ENCODE assay signal across 8 cellular contexts in the genomic region with DNA sequence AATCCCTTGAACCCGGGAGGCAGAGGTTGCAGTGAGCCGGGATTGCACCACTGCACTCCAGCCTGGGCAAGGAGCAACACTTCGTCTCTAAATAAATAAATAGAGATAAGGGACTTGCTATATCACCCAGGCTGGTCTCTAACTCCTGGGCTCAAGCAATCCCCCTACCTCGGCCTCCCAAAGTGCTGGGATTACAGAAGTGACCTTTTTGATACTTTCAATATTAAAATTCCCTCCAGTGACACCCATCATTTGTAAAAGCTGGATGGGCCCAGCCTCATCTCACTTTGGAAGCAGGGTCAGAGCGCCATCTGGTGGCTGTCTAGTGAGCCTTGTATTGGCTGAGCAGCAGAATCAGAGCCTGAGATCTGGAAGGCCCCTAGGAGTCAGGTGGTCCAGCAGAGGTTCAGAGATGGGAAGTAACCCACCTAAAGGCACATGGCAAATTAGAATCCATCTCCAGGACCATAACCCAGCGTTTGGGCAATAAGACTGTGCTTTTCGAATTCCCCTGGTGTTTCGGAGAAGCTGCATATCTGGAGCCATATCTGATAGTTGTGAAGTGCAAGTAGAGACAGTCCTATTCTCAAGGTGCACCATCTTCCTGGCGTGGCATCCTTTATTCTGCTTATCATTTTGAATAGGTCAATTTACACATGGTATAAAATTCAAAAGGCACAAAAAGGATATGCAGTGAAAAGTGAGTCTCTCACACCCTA. TPM values are rescaled to one million over a fixed set of nuclear protein-coding genes. Genes with fewer than 3 reads are reported as not detected.
A peak's percentile ranks its signal among the peaks of the same experiment; 100 is the strongest.
DNase-seq lines count a peak whose midpoint lies in the region; ATAC-seq and TF ChIP-seq lines count a peak whose summit lies in the region.

No MANE protein-coding gene starts in this region.

- peak; percentile 81 for ATAC-seq in activated naive CD8-positive, alpha-beta T cell treated with anti-CD3 and anti-CD28 coated beads, Interleukin-2, amount 50 U/mL, for 24 hours
- peak; percentile 78 to 93 (median 92) for ATAC-seq in heart right ventricle
- no peak for ATAC-seq in HG02623 (IDR thresholded peaks at IDR 0.05; ENCODE audit: unreplicated experiment)

- WGBS in heart right ventricle, 2 donors = 26 to 30% methylated on average over 9 of the region's 9 CpGs

- H3K27ac ChIP-seq in heart right ventricle = no peak overlapping the region

- H3K9me3 ChIP-seq in heart right ventricle = no peaks in the 10 kb centered on the region

- H3K27me3 ChIP-seq in heart right ventricle = no peaks in the 10 kb centered on the region

- DNase-seq in SHP77 (lab: John Stamatoyannopoulos, UW) (peak; percentile 61 to 74), SHP77 treated with DMSO at 0.1 percent for 48 hours (lab: John Stamatoyannopoulos, UW) (no peak), NCI-H1105 treated with DMSO at 0.1 percent for 48 hours (lab: John Stamatoyannopoulos, UW) (peak; percentile 61), SW 1271 (lab: John Stamatoyannopoulos, UW) (peak; percentile 52 to 78), heart right ventricle (peak; percentile 82 to 85), putamen (ENCODE audit: low spot score) (peak; percentile 64)
- DNase-seq in activated naive CD8-positive, alpha-beta T cell treated with anti-CD3 and anti-CD28 coated beads, Interleukin-2, amount 50 U/mL, for 24 hours = peak; percentile 88

- intact Hi-C loops in heart right ventricle (cut with DNase I) = loop anchor here (1.0 to 2.0 kb wide), 2 partner anchors 140 to 141 kb away; no protein-coding TSS in a partner anchor

- H3K4me3 Mint-ChIP-seq in activated naive CD8-positive, alpha-beta T cell treated with anti-CD3 and anti-CD28 coated beads, Interleukin-2, amount 50 U/mL, for 24 hours = no peak overlapping the region

- no peak overlapping the region for H3K27ac Mint-ChIP-seq in activated naive CD8-positive, alpha-beta T cell treated with anti-CD3 and anti-CD28 coated beads, Interleukin-2, amount 50 U/mL, for 24 hours

- no peaks in the 10 kb centered on the region for H3K36me3 ChIP-seq in heart right ventricle

- no peaks in the 10 kb centered on the region for H3K4me1 ChIP-seq in heart right ventricle

- H3K36me3 Mint-ChIP-seq in activated naive CD8-positive, alpha-beta T cell treated with anti-CD3 and anti-CD28 coated beads, Interleukin-2, amount 50 U/mL, for 24 hours (ENCODE audit: low read depth) = no peaks in the 10 kb centered on the region

- no peak overlapping the region for H3K4me3 ChIP-seq in heart right ventricle

- H3K9me3 Mint-ChIP-seq in activated naive CD8-positive, alpha-beta T cell treated with anti-CD3 and anti-CD28 coated beads, Interleukin-2, amount 50 U/mL, for 24 hours = no peaks in the 10 kb centered on the region

- peak; percentile 85 to 98 (median 95) for TF ChIP-seq CTCF in heart right ventricle (IDR thresholded peaks at IDR 0.05)

- no peaks in the 10 kb centered on the region for H3K27me3 Mint-ChIP-seq in activated naive CD8-positive, alpha-beta T cell treated with anti-CD3 and anti-CD28 coated beads, Interleukin-2, amount 50 U/mL, for 24 hours

- H3K4me1 Mint-ChIP-seq in activated naive CD8-positive, alpha-beta T cell treated with anti-CD3 and anti-CD28 coated beads, Interleukin-2, amount 50 U/mL, for 24 hours = peaks cover under 1% of the 10 kb centered on the region

RNA-seq across cellular contexts. Expression of a gene that starts 18.3 kb away (rescaled TPM):
- total RNA-seq in heart right ventricle = 10 to 100 TPM; 17.1 to 36.2 (median 23.0) TPM
- 10 to 100 TPM; 13.2 to 17.2 TPM for polyA plus RNA-seq in heart right ventricle

RNA-seq across cellular contexts. Expression of a gene that starts 40.1 kb away (rescaled TPM):
- total RNA-seq in heart right ventricle = 10 to 100 TPM in 3 of 10 donors, 1 to 10 TPM in 4, under 1 TPM in 1, not detected in 2; 0.30 to 33.1 (median 6.1) TPM
- polyA plus RNA-seq in heart right ventricle = 1 to 10 TPM in 1 of 2 donors, under 1 TPM in 1; 0.25 to 1.5 TPM

RNA-seq across cellular contexts. Expression of a gene that starts 53.2 kb away (rescaled TPM):
- 1 to 10 TPM in 4 of 10 donors, under 1 TPM in 6; 0.19 to 6.8 (median 0.69) TPM for total RNA-seq in heart right ventricle
- 1 to 10 TPM; 1.2 to 3.3 TPM for polyA plus RNA-seq in heart right ventricle
